Comparison of ENCODE assay signal across 8 cellular contexts in the genomic region with DNA sequence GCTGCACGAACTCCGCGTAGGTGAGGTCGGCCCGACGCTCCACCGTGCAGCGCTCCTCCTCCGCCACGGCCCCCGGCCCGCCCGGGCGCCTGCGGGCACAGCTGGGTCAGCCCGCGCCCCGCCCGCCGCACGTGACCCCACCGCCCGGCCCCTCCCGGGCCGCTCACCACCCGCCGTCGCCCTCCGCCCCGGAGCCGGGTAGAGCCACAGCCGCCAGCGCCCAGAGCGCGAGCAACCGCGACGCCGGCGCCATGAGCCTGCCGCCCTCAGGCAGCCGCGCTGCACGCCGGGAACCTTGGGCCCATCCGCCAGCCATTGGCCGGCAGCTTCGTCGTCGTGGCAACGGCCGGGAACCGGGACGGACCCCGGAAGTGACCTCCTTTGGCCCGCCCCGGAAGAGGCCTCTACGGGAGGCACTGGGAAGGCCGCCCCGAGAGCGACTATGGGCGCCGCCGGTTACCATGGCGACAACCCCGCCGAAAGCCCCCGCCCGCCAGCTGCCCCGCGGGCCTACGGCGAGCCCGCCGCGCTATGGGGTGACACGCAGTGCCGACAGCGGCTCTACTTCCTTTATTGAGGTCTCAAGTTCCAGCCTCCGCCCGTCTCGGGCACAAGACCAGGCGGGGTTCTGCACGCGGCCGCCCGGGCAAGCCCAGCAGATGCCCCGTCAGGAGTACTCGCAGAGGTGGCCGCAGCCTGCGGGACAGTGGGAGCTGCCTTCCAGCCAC. TPM values are rescaled to one million over a fixed set of nuclear protein-coding genes. Genes with fewer than 3 reads are reported as not detected.
DNase-seq lines count a peak whose midpoint lies in the region; ATAC-seq, FAIRE-seq and TF ChIP-seq lines count a peak whose summit lies in the region.

A gene with protein sequence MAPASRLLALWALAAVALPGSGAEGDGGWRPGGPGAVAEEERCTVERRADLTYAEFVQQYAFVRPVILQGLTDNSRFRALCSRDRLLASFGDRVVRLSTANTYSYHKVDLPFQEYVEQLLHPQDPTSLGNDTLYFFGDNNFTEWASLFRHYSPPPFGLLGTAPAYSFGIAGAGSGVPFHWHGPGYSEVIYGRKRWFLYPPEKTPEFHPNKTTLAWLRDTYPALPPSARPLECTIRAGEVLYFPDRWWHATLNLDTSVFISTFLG (minus strand): TSS at position 268 of the 728 bp plus-strand sequence. CDS start 15 bp downstream, at position 253.

- peaks cover 35% of the 10 kb centered on the region for H3K79me2 ChIP-seq in smooth muscle cell (ENCODE audit: low read depth)

- H3K9me3 ChIP-seq in smooth muscle cell (replicated peaks; ENCODE audit: low read depth): no peaks in the 10 kb centered on the region

- H3K4me2 ChIP-seq in smooth muscle cell: peak within 1 kb of the TSS; percentile 95

- H3K27ac Mint-ChIP-seq in activated B cell treated with CpG ODN at 0.5 μM for 24 hours (peak within 1 kb of the TSS; percentile 70), immature natural killer cell (peak within 1 kb of the TSS in 5 of 6 donors; percentile 14 to 86 (median 61))

- H3K36me3 Mint-ChIP-seq in activated B cell treated with CpG ODN at 0.5 μM for 24 hours (ENCODE audit: low read depth) (peaks cover 36% of the 10 kb centered on the region), immature natural killer cell (peaks cover 0 to 2% (median 0%) of the 10 kb centered on the region in 3 donors)

- H3K27me3 ChIP-seq in bronchial epithelial cell (ENCODE audit: control insufficient read depth, insufficient read depth, low read length) (no peaks in the 10 kb centered on the region), smooth muscle cell (ENCODE audit: low read depth) (no peaks in the 10 kb centered on the region)

- H3K27me3 Mint-ChIP-seq in activated B cell treated with CpG ODN at 0.5 μM for 24 hours (no peaks in the 10 kb centered on the region), immature natural killer cell (ENCODE audit: low read depth in 3 of 3) (peaks cover 2 to 10% (median 3%) of the 10 kb centered on the region in 3 donors)

- H3K4me3 Mint-ChIP-seq in activated B cell treated with CpG ODN at 0.5 μM for 24 hours (peak within 1 kb of the TSS; percentile 87), immature natural killer cell (peak within 1 kb of the TSS; percentile 70 to 83 (median 76))

- H3K4me1 Mint-ChIP-seq in activated B cell treated with CpG ODN at 0.5 μM for 24 hours: peaks cover 38% of the 10 kb centered on the region
- peaks cover 11 to 32% of the 10 kb centered on the region in 2 donors for H3K4me1 Mint-ChIP-seq in immature natural killer cell

- peaks cover 33% of the 10 kb centered on the region for H4K20me1 ChIP-seq in smooth muscle cell (ENCODE audit: low read depth)

- no peaks in the 10 kb centered on the region for H3K9me3 Mint-ChIP-seq in activated B cell treated with CpG ODN at 0.5 μM for 24 hours
- no peaks in the 10 kb centered on the region for H3K9me3 Mint-ChIP-seq in immature natural killer cell

- peaks cover 18% of the 10 kb centered on the region for H3K4me1 ChIP-seq in smooth muscle cell (ENCODE audit: low read depth)

- peak within 1 kb of the TSS; percentile 71 for H3K9ac ChIP-seq in smooth muscle cell (ENCODE audit: low read depth)

- intact Hi-C loops in activated B cell treated with CpG ODN at 0.5 μM for 24 hours (cut with micrococcal nuclease): loop anchor here (1.0 to 2.0 kb wide), 4 partner anchors 35 to 157 kb away; a partner anchor contains a TSS

- no peaks in the 10 kb centered on the region for H3F3A ChIP-seq in smooth muscle cell (ENCODE audit: low read depth)

- H3K4me3 ChIP-seq in AG04449 (ENCODE audit: low read depth, low read length) (peak within 1 kb of the TSS; percentile 67), bronchial epithelial cell (ENCODE audit: low read depth, low read length) (peak within 1 kb of the TSS; percentile 70), smooth muscle cell (peak within 1 kb of the TSS; percentile 60)

- H3K36me3 ChIP-seq in bronchial epithelial cell (ENCODE audit: control insufficient read depth, insufficient read depth, low read length): peaks cover 28% of the 10 kb centered on the region
- H3K36me3 ChIP-seq in smooth muscle cell (ENCODE audit: low read depth): no peaks in the 10 kb centered on the region

- no peak for FAIRE-seq in bronchial epithelial cell (lab: Jason Lieb, UNC)

- no peak for TF ChIP-seq CTCF in AG04449 (IDR thresholded peaks at IDR 0.05; ENCODE audit: insufficient read depth, low read length, missing control alignments)
- no peak for TF ChIP-seq CTCF in activated B cell treated with CpG ODN at 0.5 μM for 24 hours (IDR thresholded peaks at IDR 0.05)
- TF ChIP-seq CTCF in bronchial epithelial cell (IDR thresholded peaks at IDR 0.05; ENCODE audit: insufficient read depth, low read length, severe bottlenecking): no peak
- no peak for TF ChIP-seq CTCF in smooth muscle cell (IDR thresholded peaks at IDR 0.05; ENCODE audit: borderline replicate concordance, insufficient read depth, poor library complexity, severe bottlenecking)

- DNase-seq in AG04449 (ENCODE audit: low read depth, low spot score) (peak; percentile 60), NCI-H226 (peak; percentile 96), activated B cell treated with CpG ODN at 0.5 μM for 24 hours (peak; percentile 98), bronchial epithelial cell (ENCODE audit: low read depth) (peak; percentile 87), immature natural killer cell (peak; percentile 96), smooth muscle cell (lab: John Stamatoyannopoulos, UW; ENCODE audit: unreplicated experiment) (peak; percentile 82)

- ATAC-seq in GM18907 (IDR thresholded peaks at IDR 0.05; ENCODE audit: unreplicated experiment) (peak; percentile 59), HG03139 (IDR thresholded peaks at IDR 0.05; ENCODE audit: unreplicated experiment) (peak; percentile 35), activated B cell treated with CpG ODN at 0.5 μM for 24 hours (ENCODE audit: low read depth) (peak; percentile 49)

- H3K27ac ChIP-seq in smooth muscle cell (ENCODE audit: low read depth): peak within 1 kb of the TSS; percentile 84

- 18% methylated on average over 54 of the region's 91 CpGs for WGBS in smooth muscle cell (ENCODE audit: low lambda C conversion rate)

- CTCF ChIA-PET in AG04449 (lab: Yijun Ruan, JAX) (no interaction called here), activated B cell treated with CpG ODN at 0.5 μM for 24 hours (lab: Charles Lee) (no interaction called here)

- H2AFZ ChIP-seq in smooth muscle cell (ENCODE audit: low read depth): no peak within 1 kb of the TSS

- POLR2A ChIA-PET in AG04449 (lab: Yijun Ruan, JAX) (interaction anchor here (0.7 to 1.2 kb wide), 2 partner anchors 9 to 27 kb away, joined by 3 to 7 read pairs; a partner anchor contains a TSS), activated B cell treated with CpG ODN at 0.5 μM for 24 hours (lab: Charles Lee) (interaction anchor here (0.7 to 1.2 kb wide), 5 partner anchors 9 to 40 kb away, joined by 3 to 5 read pairs (median 3); a partner anchor contains a TSS)

RNA-seq across cellular contexts. Expression of the gene that starts here (rescaled TPM):
- total RNA-seq in activated B cell treated with CpG ODN at 0.5 μM for 24 hours (41.4 and 47.0 TPM in 2 replicates), bronchial epithelial cell (15.9 and 16.8 TPM in 2 replicates), smooth muscle cell (42.9 and 47.9 TPM in 2 replicates)
- polyA plus RNA-seq in immature natural killer cell (10 to 100 TPM; 38.3 to 63.5 (median 47.4) TPM), smooth muscle cell (92.5 and 95.1 TPM in 2 replicates)

Comparison
In these comparisons a context has a peak if more than half of its experiments do, and no peak if none do; other contexts are left out.
1. Peak in every context shown above with its lines: DNase-seq, ATAC-seq, H3K4me3 ChIP-seq and H3K27ac ChIP-seq.